Comparison of ENCODE assay signal across 18 cellular contexts in the genomic region with DNA sequence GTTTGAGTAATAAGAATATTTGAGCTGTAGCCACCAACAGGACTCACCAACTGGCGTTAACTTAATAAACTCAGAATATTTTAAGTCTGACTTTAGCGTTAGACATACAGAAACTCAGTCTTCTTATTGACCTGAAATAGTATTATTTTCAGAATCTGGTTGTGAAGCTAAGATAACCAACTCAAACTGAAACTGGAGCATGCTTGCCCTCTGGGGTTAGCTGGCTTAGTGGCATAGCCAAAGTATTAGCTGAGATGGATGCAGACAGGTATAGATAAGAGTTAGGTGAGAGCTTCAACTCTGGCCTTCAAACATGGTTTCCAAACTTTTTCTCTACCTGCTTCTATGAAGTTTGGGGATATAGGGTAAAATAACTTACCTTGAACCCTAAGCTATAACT.
"Had no signal": no experiment of that assay in that cellular context is flagged by ENCODE, and none has a peak within 500 bp of the region (broad histone marks: within the 10 kb centered on the region; RNA-seq: fewer than 3 reads in every experiment).

No MANE protein-coding gene starts in this region.

- DNase-seq: activated CD4-positive, alpha-beta T cell treated with anti-CD3 and anti-CD28 coated beads, Interleukin-2, amount 10 ng/mL, durations not matched to agents 7 days and 5 days; activated CD8-positive, alpha-beta T cell treated with anti-CD3 and anti-CD28 coated beads, Interleukin-2, amount 10 ng/mL, durations not matched to agents 7 days and 5 days; activated naive CD4-positive, alpha-beta T cell treated with Interleukin-2 at 50 U/mL for 16 hours; activated naive CD8-positive, alpha-beta T cell treated with anti-CD3 and anti-CD28 coated beads, Interleukin-2, amount 10 ng/mL, durations not matched to agents 7 days and 5 days; activated T-cell treated with anti-CD3 and anti-CD28 coated beads, Interleukin-2, amount 50 U/mL, for 24 hours; anterior cingulate cortex; caudate nucleus; dorsolateral prefrontal cortex; immature natural killer cell; kidney glomerular epithelial cell; mesenchymal stem cell; naive B cell; stimulated activated CD4-positive, alpha-beta T cell treated with anti-CD3 and anti-CD28 coated beads, Interleukin-2, amount 100 ng/mL, for 24 hours; stimulated activated naive CD4-positive, alpha-beta T cell treated with Interleukin-2 at 50 U/mL for 16 hours; tibial artery had no signal

- ATAC-seq: activated CD4-positive, CD25-positive, alpha-beta regulatory T cell treated with anti-CD3 and anti-CD28 coated beads, Interleukin-2, amount 50 U/mL, for 24 hours; activated CD8-positive, alpha-beta T cell treated with anti-CD3 and anti-CD28 coated beads, Interleukin-2, amount 10 ng/mL, durations not matched to agents 7 days and 5 days; mucosa of descending colon; right cardiac atrium had no signal
